In genomic region chr18:61764381-61764780, GRCh38 we compare ENCODE assay signal across 1 cellular context.
TF ChIP-seq lines count a peak whose summit lies in the region.

No MANE protein-coding gene starts in this region.

TF ChIP-seq in SK-N-SH, 30 proteins besides CTCF, POLR2A, EP300 and RAD21 (continued from another document):
- no peak for TF ChIP-seq PBX3 (IDR thresholded peaks at IDR 0.05)
